In the genomic region with DNA sequence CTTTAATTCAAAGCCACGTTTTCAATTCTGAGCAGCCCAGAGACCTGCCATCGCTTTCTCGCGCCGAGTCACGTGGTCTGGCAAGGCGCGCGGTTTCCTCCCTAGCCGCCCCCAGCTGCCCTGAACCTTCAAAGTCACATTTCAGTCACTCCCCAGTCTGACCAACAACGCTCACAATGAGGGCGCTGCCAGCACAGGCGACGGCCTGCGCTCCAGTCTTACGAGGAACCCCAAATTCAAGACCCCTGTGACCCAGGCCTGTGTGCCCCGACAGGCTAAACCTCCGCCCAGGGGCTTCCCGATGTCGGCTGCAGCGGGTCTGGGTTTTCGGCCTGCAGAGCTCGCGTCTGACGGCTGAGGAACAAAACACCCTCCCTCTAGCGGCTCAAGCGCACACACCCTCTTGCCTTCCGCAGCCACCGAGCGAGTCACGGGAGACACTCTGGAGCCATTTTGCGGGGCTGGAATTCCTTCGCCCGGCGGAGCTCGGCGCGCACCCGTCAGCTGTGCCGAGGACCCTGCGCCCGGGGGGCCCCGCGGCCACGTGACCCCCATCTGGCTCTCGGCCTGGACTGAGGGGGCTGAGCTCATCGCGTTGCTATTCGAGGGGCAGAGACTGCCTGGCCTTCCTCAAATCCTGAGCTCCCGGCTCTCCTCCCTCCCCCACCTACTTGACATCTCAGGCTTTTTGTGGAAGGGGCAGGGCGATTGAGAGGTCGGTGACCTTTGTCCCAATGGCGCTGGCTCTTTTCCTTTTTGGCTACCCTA, we compare ENCODE assay signal across 1 cellular context.
A peak's percentile ranks its signal among the peaks of the same experiment; 100 is the strongest.
TF ChIP-seq lines count a peak whose summit lies in the region.

No MANE protein-coding gene starts in this region.

TF ChIP-seq in HepG2, 621 proteins besides CTCF, POLR2A, EP300 and RAD21 (continued from another document and continues in another):
- TF ChIP-seq ATF7 (IDR thresholded peaks at IDR 0.05) (no peak), ATF7 (CRISPR knock-in tag; IDR thresholded peaks at IDR 0.05) (peak; percentile 81; the same call in 1 of the 2 replicates), MAZ (IDR thresholded peaks at IDR 0.05; ENCODE audit: borderline replicate concordance, low read depth, low read length) (no peak), MAZ (CRISPR knock-in tag; IDR thresholded peaks at IDR 0.05; ENCODE audit: low read depth) (peak; percentile 68), ZNF749 (CRISPR knock-in tag; IDR thresholded peaks at IDR 0.05; ENCODE audit: borderline replicate concordance) (no peak), NFKB2 (CRISPR knock-in tag; IDR thresholded peaks at IDR 0.05; ENCODE audit: borderline replicate concordance) (peak; percentile 61), ZNF879 (CRISPR knock-in tag; IDR thresholded peaks at IDR 0.05) (no peak), TARDBP (CRISPR knock-in tag; IDR thresholded peaks at IDR 0.05) (peak; percentile 88), SNAI1 (CRISPR knock-in tag; IDR thresholded peaks at IDR 0.05; ENCODE audit: borderline replicate concordance) (no peak), TCF7L2 (IDR thresholded peaks at IDR 0.05; ENCODE audit: low read depth, low read length) (no peak), ZNF460 (CRISPR knock-in tag; IDR thresholded peaks at IDR 0.05; ENCODE audit: borderline replicate concordance) (no peak), SOX6 (IDR thresholded peaks at IDR 0.05) (no peak), SOX6 (CRISPR knock-in tag; IDR thresholded peaks at IDR 0.05) (peak; percentile 51), ZBTB3 (CRISPR knock-in tag; IDR thresholded peaks at IDR 0.05; ENCODE audit: borderline replicate concordance, low read depth) (0 out of 2 replicates have a peak, but pooled peaks have one; percentile 47), CREM (IDR thresholded peaks at IDR 0.05) (no peak), CREM (CRISPR knock-in tag; IDR thresholded peaks at IDR 0.05) (no peak), REL (CRISPR knock-in tag; conservative IDR thresholded peaks at IDR 0.05) (no peak), KDM1A (CRISPR knock-in tag; IDR thresholded peaks at IDR 0.05) (no peak), HDAC1 (CRISPR knock-in tag; IDR thresholded peaks at IDR 0.05) (peak; percentile 56), ZFX (CRISPR knock-in tag; IDR thresholded peaks at IDR 0.05; ENCODE audit: low read depth) (peak; percentile 76), ZNF354B (CRISPR knock-in tag; IDR thresholded peaks at IDR 0.05) (peak; percentile 78; the same call in 1 of the 2 replicates), ZFP1 (CRISPR knock-in tag; IDR thresholded peaks at IDR 0.05) (no peak), ZNF589 (CRISPR knock-in tag; conservative IDR thresholded peaks at IDR 0.05) (no peak), EED (CRISPR knock-in tag; IDR thresholded peaks at IDR 0.05) (no peak; the same call in 1 of the 2 replicates), ZNF816 (CRISPR knock-in tag; IDR thresholded peaks at IDR 0.05; ENCODE audit: borderline replicate concordance) (peak; percentile 92; the same call in 1 of the 2 replicates), MXI1 (IDR thresholded peaks at IDR 0.05; ENCODE audit: borderline replicate concordance, low read depth, low read length) (no peak), CAMTA2 (CRISPR knock-in tag; IDR thresholded peaks at IDR 0.05; ENCODE audit: borderline replicate concordance) (no peak), MXD4 (CRISPR knock-in tag; IDR thresholded peaks at IDR 0.05) (no peak), ZNF713 (CRISPR knock-in tag; IDR thresholded peaks at IDR 0.05) (no peak), HNF4A (CRISPR knock-in tag; IDR thresholded peaks at IDR 0.05) (peak; percentile 9; the same call in 1 of the 2 replicates), ZBTB7B (CRISPR knock-in tag; IDR thresholded peaks at IDR 0.05) (no peak; the same call in 1 of the 2 replicates)
- TF ChIP-seq, protein P1, sequence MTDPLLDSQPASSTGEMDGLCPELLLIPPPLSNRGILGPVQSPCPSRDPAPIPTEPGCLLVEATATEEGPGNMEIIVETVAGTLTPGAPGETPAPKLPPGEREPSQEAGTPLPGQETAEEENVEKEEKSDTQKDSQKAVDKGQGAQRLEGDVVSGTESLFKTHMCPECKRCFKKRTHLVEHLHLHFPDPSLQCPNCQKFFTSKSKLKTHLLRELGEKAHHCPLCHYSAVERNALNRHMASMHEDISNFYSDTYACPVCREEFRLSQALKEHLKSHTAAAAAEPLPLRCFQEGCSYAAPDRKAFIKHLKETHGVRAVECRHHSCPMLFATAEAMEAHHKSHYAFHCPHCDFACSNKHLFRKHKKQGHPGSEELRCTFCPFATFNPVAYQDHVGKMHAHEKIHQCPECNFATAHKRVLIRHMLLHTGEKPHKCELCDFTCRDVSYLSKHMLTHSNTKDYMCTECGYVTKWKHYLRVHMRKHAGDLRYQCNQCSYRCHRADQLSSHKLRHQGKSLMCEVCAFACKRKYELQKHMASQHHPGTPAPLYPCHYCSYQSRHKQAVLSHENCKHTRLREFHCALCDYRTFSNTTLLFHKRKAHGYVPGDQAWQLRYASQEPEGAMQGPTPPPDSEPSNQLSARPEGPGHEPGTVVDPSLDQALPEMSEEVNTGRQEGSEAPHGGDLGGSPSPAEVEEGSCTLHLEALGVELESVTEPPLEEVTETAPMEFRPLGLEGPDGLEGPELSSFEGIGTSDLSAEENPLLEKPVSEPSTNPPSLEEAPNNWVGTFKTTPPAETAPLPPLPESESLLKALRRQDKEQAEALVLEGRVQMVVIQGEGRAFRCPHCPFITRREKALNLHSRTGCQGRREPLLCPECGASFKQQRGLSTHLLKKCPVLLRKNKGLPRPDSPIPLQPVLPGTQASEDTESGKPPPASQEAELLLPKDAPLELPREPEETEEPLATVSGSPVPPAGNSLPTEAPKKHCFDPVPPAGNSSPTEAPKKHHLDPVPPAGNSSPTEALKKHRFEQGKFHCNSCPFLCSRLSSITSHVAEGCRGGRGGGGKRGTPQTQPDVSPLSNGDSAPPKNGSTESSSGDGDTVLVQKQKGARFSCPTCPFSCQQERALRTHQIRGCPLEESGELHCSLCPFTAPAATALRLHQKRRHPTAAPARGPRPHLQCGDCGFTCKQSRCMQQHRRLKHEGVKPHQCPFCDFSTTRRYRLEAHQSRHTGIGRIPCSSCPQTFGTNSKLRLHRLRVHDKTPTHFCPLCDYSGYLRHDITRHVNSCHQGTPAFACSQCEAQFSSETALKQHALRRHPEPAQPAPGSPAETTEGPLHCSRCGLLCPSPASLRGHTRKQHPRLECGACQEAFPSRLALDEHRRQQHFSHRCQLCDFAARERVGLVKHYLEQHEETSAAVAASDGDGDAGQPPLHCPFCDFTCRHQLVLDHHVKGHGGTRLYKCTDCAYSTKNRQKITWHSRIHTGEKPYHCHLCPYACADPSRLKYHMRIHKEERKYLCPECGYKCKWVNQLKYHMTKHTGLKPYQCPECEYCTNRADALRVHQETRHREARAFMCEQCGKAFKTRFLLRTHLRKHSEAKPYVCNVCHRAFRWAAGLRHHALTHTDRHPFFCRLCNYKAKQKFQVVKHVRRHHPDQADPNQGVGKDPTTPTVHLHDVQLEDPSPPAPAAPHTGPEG (CRISPR knock-in tag; IDR thresholded peaks at IDR 0.05): no peak
- TF ChIP-seq, protein P2, sequence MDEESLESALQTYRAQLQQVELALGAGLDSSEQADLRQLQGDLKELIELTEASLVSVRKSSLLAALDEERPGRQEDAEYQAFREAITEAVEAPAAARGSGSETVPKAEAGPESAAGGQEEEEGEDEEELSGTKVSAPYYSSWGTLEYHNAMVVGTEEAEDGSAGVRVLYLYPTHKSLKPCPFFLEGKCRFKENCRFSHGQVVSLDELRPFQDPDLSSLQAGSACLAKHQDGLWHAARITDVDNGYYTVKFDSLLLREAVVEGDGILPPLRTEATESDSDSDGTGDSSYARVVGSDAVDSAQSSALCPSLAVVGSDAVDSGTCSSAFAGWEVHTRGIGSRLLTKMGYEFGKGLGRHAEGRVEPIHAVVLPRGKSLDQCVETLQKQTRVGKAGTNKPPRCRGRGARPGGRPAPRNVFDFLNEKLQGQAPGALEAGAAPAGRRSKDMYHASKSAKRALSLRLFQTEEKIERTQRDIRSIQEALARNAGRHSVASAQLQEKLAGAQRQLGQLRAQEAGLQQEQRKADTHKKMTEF (CRISPR knock-in tag; IDR thresholded peaks at IDR 0.05): peak; percentile 67; the same call in 1 of the 2 replicates
- TF ChIP-seq, protein P3, sequence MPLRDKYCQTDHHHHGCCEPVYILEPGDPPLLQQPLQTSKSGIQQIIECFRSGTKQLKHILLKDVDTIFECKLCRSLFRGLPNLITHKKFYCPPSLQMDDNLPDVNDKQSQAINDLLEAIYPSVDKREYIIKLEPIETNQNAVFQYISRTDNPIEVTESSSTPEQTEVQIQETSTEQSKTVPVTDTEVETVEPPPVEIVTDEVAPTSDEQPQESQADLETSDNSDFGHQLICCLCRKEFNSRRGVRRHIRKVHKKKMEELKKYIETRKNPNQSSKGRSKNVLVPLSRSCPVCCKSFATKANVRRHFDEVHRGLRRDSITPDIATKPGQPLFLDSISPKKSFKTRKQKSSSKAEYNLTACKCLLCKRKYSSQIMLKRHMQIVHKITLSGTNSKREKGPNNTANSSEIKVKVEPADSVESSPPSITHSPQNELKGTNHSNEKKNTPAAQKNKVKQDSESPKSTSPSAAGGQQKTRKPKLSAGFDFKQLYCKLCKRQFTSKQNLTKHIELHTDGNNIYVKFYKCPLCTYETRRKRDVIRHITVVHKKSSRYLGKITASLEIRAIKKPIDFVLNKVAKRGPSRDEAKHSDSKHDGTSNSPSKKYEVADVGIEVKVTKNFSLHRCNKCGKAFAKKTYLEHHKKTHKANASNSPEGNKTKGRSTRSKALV (CRISPR knock-in tag; IDR thresholded peaks at IDR 0.05): no peak; the same call in 1 of the 2 replicates
- TF ChIP-seq, protein P4, sequence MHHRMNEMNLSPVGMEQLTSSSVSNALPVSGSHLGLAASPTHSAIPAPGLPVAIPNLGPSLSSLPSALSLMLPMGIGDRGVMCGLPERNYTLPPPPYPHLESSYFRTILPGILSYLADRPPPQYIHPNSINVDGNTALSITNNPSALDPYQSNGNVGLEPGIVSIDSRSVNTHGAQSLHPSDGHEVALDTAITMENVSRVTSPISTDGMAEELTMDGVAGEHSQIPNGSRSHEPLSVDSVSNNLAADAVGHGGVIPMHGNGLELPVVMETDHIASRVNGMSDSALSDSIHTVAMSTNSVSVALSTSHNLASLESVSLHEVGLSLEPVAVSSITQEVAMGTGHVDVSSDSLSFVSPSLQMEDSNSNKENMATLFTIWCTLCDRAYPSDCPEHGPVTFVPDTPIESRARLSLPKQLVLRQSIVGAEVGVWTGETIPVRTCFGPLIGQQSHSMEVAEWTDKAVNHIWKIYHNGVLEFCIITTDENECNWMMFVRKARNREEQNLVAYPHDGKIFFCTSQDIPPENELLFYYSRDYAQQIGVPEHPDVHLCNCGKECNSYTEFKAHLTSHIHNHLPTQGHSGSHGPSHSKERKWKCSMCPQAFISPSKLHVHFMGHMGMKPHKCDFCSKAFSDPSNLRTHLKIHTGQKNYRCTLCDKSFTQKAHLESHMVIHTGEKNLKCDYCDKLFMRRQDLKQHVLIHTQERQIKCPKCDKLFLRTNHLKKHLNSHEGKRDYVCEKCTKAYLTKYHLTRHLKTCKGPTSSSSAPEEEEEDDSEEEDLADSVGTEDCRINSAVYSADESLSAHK (CRISPR knock-in tag; IDR thresholded peaks at IDR 0.05; ENCODE audit: borderline replicate concordance): no peak
- TF ChIP-seq, protein P5, sequence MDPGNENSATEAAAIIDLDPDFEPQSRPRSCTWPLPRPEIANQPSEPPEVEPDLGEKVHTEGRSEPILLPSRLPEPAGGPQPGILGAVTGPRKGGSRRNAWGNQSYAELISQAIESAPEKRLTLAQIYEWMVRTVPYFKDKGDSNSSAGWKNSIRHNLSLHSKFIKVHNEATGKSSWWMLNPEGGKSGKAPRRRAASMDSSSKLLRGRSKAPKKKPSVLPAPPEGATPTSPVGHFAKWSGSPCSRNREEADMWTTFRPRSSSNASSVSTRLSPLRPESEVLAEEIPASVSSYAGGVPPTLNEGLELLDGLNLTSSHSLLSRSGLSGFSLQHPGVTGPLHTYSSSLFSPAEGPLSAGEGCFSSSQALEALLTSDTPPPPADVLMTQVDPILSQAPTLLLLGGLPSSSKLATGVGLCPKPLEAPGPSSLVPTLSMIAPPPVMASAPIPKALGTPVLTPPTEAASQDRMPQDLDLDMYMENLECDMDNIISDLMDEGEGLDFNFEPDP (CRISPR knock-in tag; conservative IDR thresholded peaks at IDR 0.05): 0 out of 2 replicates have a peak, but pooled peaks have one; percentile 79
- TF ChIP-seq, protein P6, sequence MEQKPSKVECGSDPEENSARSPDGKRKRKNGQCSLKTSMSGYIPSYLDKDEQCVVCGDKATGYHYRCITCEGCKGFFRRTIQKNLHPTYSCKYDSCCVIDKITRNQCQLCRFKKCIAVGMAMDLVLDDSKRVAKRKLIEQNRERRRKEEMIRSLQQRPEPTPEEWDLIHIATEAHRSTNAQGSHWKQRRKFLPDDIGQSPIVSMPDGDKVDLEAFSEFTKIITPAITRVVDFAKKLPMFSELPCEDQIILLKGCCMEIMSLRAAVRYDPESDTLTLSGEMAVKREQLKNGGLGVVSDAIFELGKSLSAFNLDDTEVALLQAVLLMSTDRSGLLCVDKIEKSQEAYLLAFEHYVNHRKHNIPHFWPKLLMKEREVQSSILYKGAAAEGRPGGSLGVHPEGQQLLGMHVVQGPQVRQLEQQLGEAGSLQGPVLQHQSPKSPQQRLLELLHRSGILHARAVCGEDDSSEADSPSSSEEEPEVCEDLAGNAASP (CRISPR knock-in tag; IDR thresholded peaks at IDR 0.05; ENCODE audit: borderline replicate concordance): no peak
- TF ChIP-seq, protein P7, sequence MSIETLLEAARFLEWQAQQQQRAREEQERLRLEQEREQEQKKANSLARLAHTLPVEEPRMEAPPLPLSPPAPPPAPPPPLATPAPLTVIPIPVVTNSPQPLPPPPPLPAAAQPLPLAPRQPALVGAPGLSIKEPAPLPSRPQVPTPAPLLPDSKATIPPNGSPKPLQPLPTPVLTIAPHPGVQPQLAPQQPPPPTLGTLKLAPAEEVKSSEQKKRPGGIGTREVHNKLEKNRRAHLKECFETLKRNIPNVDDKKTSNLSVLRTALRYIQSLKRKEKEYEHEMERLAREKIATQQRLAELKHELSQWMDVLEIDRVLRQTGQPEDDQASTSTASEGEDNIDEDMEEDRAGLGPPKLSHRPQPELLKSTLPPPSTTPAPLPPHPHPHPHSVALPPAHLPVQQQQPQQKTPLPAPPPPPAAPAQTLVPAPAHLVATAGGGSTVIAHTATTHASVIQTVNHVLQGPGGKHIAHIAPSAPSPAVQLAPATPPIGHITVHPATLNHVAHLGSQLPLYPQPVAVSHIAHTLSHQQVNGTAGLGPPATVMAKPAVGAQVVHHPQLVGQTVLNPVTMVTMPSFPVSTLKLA (IDR thresholded peaks at IDR 0.05): no peak
- TF ChIP-seq, protein P8, sequence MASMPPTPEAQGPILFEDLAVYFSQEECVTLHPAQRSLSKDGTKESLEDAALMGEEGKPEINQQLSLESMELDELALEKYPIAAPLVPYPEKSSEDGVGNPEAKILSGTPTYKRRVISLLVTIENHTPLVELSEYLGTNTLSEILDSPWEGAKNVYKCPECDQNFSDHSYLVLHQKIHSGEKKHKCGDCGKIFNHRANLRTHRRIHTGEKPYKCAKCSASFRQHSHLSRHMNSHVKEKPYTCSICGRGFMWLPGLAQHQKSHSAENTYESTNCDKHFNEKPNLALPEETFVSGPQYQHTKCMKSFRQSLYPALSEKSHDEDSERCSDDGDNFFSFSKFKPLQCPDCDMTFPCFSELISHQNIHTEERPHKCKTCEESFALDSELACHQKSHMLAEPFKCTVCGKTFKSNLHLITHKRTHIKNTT (CRISPR knock-in tag; IDR thresholded peaks at IDR 0.05): no peak
